15 cellular contexts compared by ENCODE assay signal in the genomic region with DNA sequence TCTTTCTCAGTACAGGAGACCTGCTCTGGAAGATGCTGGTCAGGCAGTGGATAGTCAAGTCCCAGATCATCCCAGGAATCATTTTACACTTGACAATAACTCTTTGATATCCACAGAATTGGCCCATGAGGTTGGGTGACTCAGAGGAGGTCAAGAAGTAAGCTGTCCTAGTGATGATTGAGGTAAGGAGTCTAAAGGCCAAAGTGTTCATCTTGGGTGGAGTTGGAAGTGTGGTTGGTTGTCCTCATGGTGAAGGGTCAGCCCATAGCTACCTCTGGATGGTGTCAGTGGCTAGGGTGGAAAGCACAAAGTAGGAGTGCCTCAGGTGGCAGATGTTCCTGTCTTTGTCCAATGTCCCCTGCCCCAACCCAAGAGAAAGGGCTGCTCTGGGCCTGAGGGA.
"Had no signal": no experiment of that assay in that cellular context is flagged by ENCODE, and none has a peak within 500 bp of the region (broad histone marks: within the 10 kb centered on the region; RNA-seq: fewer than 3 reads in every experiment).

No MANE protein-coding gene starts in this region.

- ATAC-seq: left lobe of liver, natural killer cell, pancreas, right cardiac atrium had no signal

- DNase-seq: effector CD4-positive, alpha-beta T cell; erythroblast; hypothalamus; natural killer cell; nucleus accumbens; pancreas; stimulated activated CD4-positive, alpha-beta T cell treated with anti-CD3 and anti-CD28 coated beads, Interleukin-4, amount 100 ng/mL, for 1 hour; tibial artery; upper lobe of right lung had no signal

- H3K4me2 ChIP-seq: neural progenitor cell had no signal

- H2AFZ ChIP-seq: neural progenitor cell had no signal

- H3K4me3 ChIP-seq: coronary artery, heart left ventricle, neural progenitor cell, pancreas, tibial artery, upper lobe of right lung, vagina had no signal

- H3K27me3 ChIP-seq: heart left ventricle, neural progenitor cell, pancreas, tibial artery, upper lobe of right lung, vagina had no signal

- H3K36me3 ChIP-seq: heart left ventricle, neural progenitor cell, pancreas, tibial artery, upper lobe of right lung, vagina had no signal

- H3K27ac ChIP-seq: coronary artery, heart left ventricle, neural progenitor cell, pancreas, tibial artery, upper lobe of right lung, vagina had no signal

- H3K9ac ChIP-seq: neural progenitor cell had no signal

- H3K9me3 ChIP-seq: heart left ventricle, pancreas, tibial artery, upper lobe of right lung, vagina had no signal

- H3K4me1 ChIP-seq: pancreas, upper lobe of right lung had no signal
